8 cellular contexts compared by ENCODE assay signal in genomic region chrX:2928583-2929434, GRCh38. TPM values are rescaled to one million over a fixed set of nuclear protein-coding genes. Genes with fewer than 3 reads are reported as not detected.
DNase-seq lines count a peak whose midpoint lies in the region; ATAC-seq and TF ChIP-seq lines count a peak whose summit lies in the region.

TSS of gene ARSD (minus strand) at chrX:2929339. CDS start at chrX:2929275, 64 bp downstream.

- H3K4me1 ChIP-seq in duodenal mucosa (ENCODE audit: control insufficient read depth in 1 of 2, insufficient read depth in 2 of 2, low read length in 2 of 2) (no peaks in the 10 kb centered on the region), right lobe of liver (peaks cover 0 to 11% (median 1%) of the 10 kb centered on the region in 4 donors)

- H3K36me3 ChIP-seq in duodenal mucosa (ENCODE audit: control insufficient read depth in 1 of 2, insufficient read depth in 2 of 2, low read length in 2 of 2) (no peaks in the 10 kb centered on the region), right lobe of liver (no peaks in the 10 kb centered on the region)

- peak within 1 kb of the TSS; percentile 93 for H3K27ac ChIP-seq in duodenal mucosa (ENCODE audit: low read depth, low read length)
- peak within 1 kb of the TSS; percentile 96 to 98 (median 97) for H3K27ac ChIP-seq in right lobe of liver

- H3K9ac ChIP-seq in duodenal mucosa (ENCODE audit: low read depth in 1 of 2, low read length in 2 of 2), result peak within 1 kb of the TSS; percentile 59 to 69

- H3K9me3 ChIP-seq in duodenal mucosa (ENCODE audit: control insufficient read depth in 1 of 2, low read length in 2 of 2) (no peaks in the 10 kb centered on the region), right lobe of liver (no peaks in the 10 kb centered on the region)

- peak; percentile 84 for DNase-seq in Daoy (ENCODE audit: low read depth)
- peak; percentile 39 to 48 for DNase-seq in Kasumi-1 (lab: John Stamatoyannopoulos, UW)
- DNase-seq in activated CD4-positive, alpha-beta T cell treated with anti-CD3 and anti-CD28 coated beads, Interleukin-2, amount 50 U/mL, for 48 hours, result peak; percentile 43 to 59
- peak; percentile 92 to 98 (median 97) for DNase-seq in right lobe of liver
- peak; percentile 19 for DNase-seq in stimulated activated CD8-positive, alpha-beta memory T cell treated with anti-CD3 and anti-CD28 coated beads, Interleukin-12 subunit alpha, Interleukin-12 subunit beta, amount 100 ng/mL, for 24 hours (ENCODE audit: extremely low read depth)
- DNase-seq in GM10248 (ENCODE audit: extremely low spot score), result no peak

- ATAC-seq in GM21717 (IDR thresholded peaks at IDR 0.05; ENCODE audit: unreplicated experiment), result peak; percentile 95
- ATAC-seq in right lobe of liver, result peak; percentile 81 to 93 (median 85)

- TF ChIP-seq CTCF in right lobe of liver (IDR thresholded peaks at IDR 0.05), result no peak
- TF ChIP-seq CTCF in GM10248 (IDR thresholded peaks at IDR 0.05; ENCODE audit: control extremely low read depth, extremely low read depth, low read depth, missing control alignments), result no peak

- intact Hi-C loops in right lobe of liver (cut with DNase I), result no loop called here

- H3K27me3 ChIP-seq in duodenal mucosa (ENCODE audit: control insufficient read depth in 1 of 2, insufficient read depth in 2 of 2, low read length in 2 of 2), result no peaks in the 10 kb centered on the region
- no peaks in the 10 kb centered on the region for H3K27me3 ChIP-seq in right lobe of liver

- POLR2A ChIA-PET in GM10248 (lab: Yijun Ruan, JAX), result no interaction called here

- peak within 1 kb of the TSS; percentile 56 to 64 for H3K4me3 ChIP-seq in duodenal mucosa (ENCODE audit: low read depth in 1 of 2, low read length in 2 of 2)
- H3K4me3 ChIP-seq in right lobe of liver, result peak within 1 kb of the TSS; percentile 68 to 90 (median 75)

- CTCF ChIA-PET in GM10248 (lab: Yijun Ruan, JAX), result no interaction called here

- TF ChIP-seq POLR2A in right lobe of liver (IDR thresholded peaks at IDR 0.05), result peak; percentile 98

- 0% methylated on average over 10 of the region's 84 CpGs for WGBS in right lobe of liver (ENCODE audit: insufficient coverage, low coverage, low lambda C conversion rate, missing lambda C conversion rate)

RNA-seq across cellular contexts. Expression of gene ARSD, which starts in this region (rescaled TPM):
- total RNA-seq in Daoy (2014; rRNA removed; shearing (Covaris generic)), result 7.6 and 9.1 TPM in 2 replicates
- total RNA-seq in right lobe of liver, result 10 to 100 TPM; 26.2 to 76.0 (median 34.2) TPM
